In genomic region chr15:22262613-22263020, GRCh38 we compare ENCODE assay signal across 12 cellular contexts.
DNase-seq lines count a peak whose midpoint lies in the region; ATAC-seq and TF ChIP-seq lines count a peak whose summit lies in the region.
"Had no signal": no experiment of that assay in that cellular context is flagged by ENCODE, and none has a peak within 500 bp of the region (broad histone marks: within the 10 kb centered on the region; RNA-seq: fewer than 3 reads in every experiment).

No MANE protein-coding gene starts in this region.

- H3K9me3 ChIP-seq in testis = no peaks in the 10 kb centered on the region
- H3K9me3 ChIP-seq: thoracic aorta had no signal

- peaks cover 20% of the 10 kb centered on the region for H3K4me1 Mint-ChIP-seq in activated T-cell treated with anti-CD3 and anti-CD28 coated beads, Interleukin-2, amount 50 U/mL, for 4 hours (ENCODE audit: low read depth)
- H3K4me1 Mint-ChIP-seq in activated CD8-positive, alpha-beta T cell treated with anti-CD3 and anti-CD28 coated beads for 36 hours (ENCODE audit: low read depth) = peaks cover 17% of the 10 kb centered on the region

- H3K4me3 Mint-ChIP-seq in activated T-cell treated with anti-CD3 and anti-CD28 coated beads, Interleukin-2, amount 50 U/mL, for 4 hours = no peak overlapping the region
- H3K4me3 Mint-ChIP-seq in activated CD8-positive, alpha-beta T cell treated with anti-CD3 and anti-CD28 coated beads for 36 hours = no peak overlapping the region

- ATAC-seq in activated T-cell treated with anti-CD3 and anti-CD28 coated beads, Interleukin-2, amount 50 U/mL, for 4 hours = no peak
- no peak for ATAC-seq in activated CD8-positive, alpha-beta T cell treated with anti-CD3 and anti-CD28 coated beads for 36 hours
- peak; percentile 85 for ATAC-seq in left colon

- no peaks in the 10 kb centered on the region for H3K27me3 Mint-ChIP-seq in activated T-cell treated with anti-CD3 and anti-CD28 coated beads, Interleukin-2, amount 50 U/mL, for 4 hours (ENCODE audit: low read depth)
- peaks cover 1% of the 10 kb centered on the region for H3K27me3 Mint-ChIP-seq in activated CD8-positive, alpha-beta T cell treated with anti-CD3 and anti-CD28 coated beads for 36 hours

- no peak overlapping the region for H3K4me3 ChIP-seq in testis
- H3K4me3 ChIP-seq: thoracic aorta had no signal

- H3K27ac ChIP-seq in testis = no peak overlapping the region
- H3K27ac ChIP-seq: thoracic aorta had no signal

- no peak overlapping the region for H3K27ac Mint-ChIP-seq in activated CD8-positive, alpha-beta T cell treated with anti-CD3 and anti-CD28 coated beads for 36 hours

- 86% methylated on average over 13 of the region's 13 CpGs for WGBS in testis, 2 donors

- TF ChIP-seq CTCF in activated CD8-positive, alpha-beta T cell treated with anti-CD3 and anti-CD28 coated beads for 36 hours (IDR thresholded peaks at IDR 0.05) = no peak
- TF ChIP-seq CTCF in testis (IDR thresholded peaks at IDR 0.05) = no peak

- POLR2A ChIA-PET in activated CD8-positive, alpha-beta T cell treated with anti-CD3 and anti-CD28 coated beads for 36 hours (lab: Charles Lee) = no interaction called here

- no peaks in the 10 kb centered on the region for H3K36me3 ChIP-seq in testis (ENCODE audit: low read depth, missing control alignments)
- H3K36me3 ChIP-seq: thoracic aorta had no signal

- intact Hi-C loops in activated CD8-positive, alpha-beta T cell treated with anti-CD3 and anti-CD28 coated beads for 36 hours (cut with micrococcal nuclease) = no loop called here
- intact Hi-C loops in left colon (cut with DNase I, micrococcal nuclease) (no loop called here), testis (cut with DNase I; ENCODE audit: low total_unique reads) (no loop called here)

- peak; percentile 39 for DNase-seq in activated T-cell treated with anti-CD3 and anti-CD28 coated beads, Interleukin-2, amount 50 U/mL, for 1 hour
- no peak for DNase-seq in activated T-cell treated with anti-CD3 and anti-CD28 coated beads, Interleukin-2, amount 50 U/mL, for 4 hours
- DNase-seq in activated CD8-positive, alpha-beta T cell treated with anti-CD3 and anti-CD28 coated beads for 36 hours = peak; percentile 38
- DNase-seq in left colon = peak; percentile 53 to 56
- peak; percentile 20 for DNase-seq in testis
- no peak for DNase-seq in OCI-M1 (lab: John Stamatoyannopoulos, UW)
- DNase-seq in COR-L47 (lab: John Stamatoyannopoulos, UW) = no peak
- no peak for DNase-seq in hepatic stellate cell (ENCODE audit: low spot score)
- DNase-seq: foreskin melanocyte, NCI-H2171 treated with DMSO at 0.1 percent for 48 hours, occipital lobe had no signal

- TF ChIP-seq POLR2A in testis (IDR thresholded peaks at IDR 0.05) = no peak

- no peaks in the 10 kb centered on the region for H3K27me3 ChIP-seq in testis

- CTCF ChIA-PET in activated CD8-positive, alpha-beta T cell treated with anti-CD3 and anti-CD28 coated beads for 36 hours (lab: Charles Lee) = no interaction called here

- no peaks in the 10 kb centered on the region for H3K4me1 ChIP-seq in testis

- no peaks in the 10 kb centered on the region for H3K9me3 Mint-ChIP-seq in activated T-cell treated with anti-CD3 and anti-CD28 coated beads, Interleukin-2, amount 50 U/mL, for 4 hours
- H3K9me3 Mint-ChIP-seq in activated CD8-positive, alpha-beta T cell treated with anti-CD3 and anti-CD28 coated beads for 36 hours = no peaks in the 10 kb centered on the region

- no peaks in the 10 kb centered on the region for H3K36me3 Mint-ChIP-seq in activated T-cell treated with anti-CD3 and anti-CD28 coated beads, Interleukin-2, amount 50 U/mL, for 4 hours (ENCODE audit: insufficient read depth)
- no peaks in the 10 kb centered on the region for H3K36me3 Mint-ChIP-seq in activated CD8-positive, alpha-beta T cell treated with anti-CD3 and anti-CD28 coated beads for 36 hours (ENCODE audit: low read depth)

Comparison
In these comparisons a context has a peak if more than half of its experiments do, and no peak if none do; other contexts are left out.
1. DNase-seq: peak in activated T-cell treated with anti-CD3 and anti-CD28 coated beads, Interleukin-2, amount 50 U/mL, for 1 hour (single experiment), activated CD8-positive, alpha-beta T cell treated with anti-CD3 and anti-CD28 coated beads for 36 hours (single experiment), left colon (2 of 2) and testis (single experiment); none in activated T-cell treated with anti-CD3 and anti-CD28 coated beads, Interleukin-2, amount 50 U/mL, for 4 hours (single experiment), OCI-M1 (single experiment), COR-L47 (single experiment) and hepatic stellate cell (single experiment).